1 cellular context compared by ENCODE assay signal in genomic region chr11:73983764-73984543, GRCh38.
TF ChIP-seq lines count a peak whose summit lies in the region.

No MANE protein-coding gene starts in this region.

TF ChIP-seq in SK-N-SH, 30 proteins besides CTCF, POLR2A, EP300 and RAD21 (continued from another document):
- TF ChIP-seq MAX (IDR thresholded peaks at IDR 0.05; ENCODE audit: low read depth), result no peak
- no peak for TF ChIP-seq MEF2A (IDR thresholded peaks at IDR 0.05; ENCODE audit: borderline replicate concordance, low read depth)
- no peak for TF ChIP-seq USF2 (IDR thresholded peaks at IDR 0.05; ENCODE audit: borderline replicate concordance, low read depth, low read length)
- TF ChIP-seq CHD2 (IDR thresholded peaks at IDR 0.05; ENCODE audit: low read length, partially characterized antibody), result no peak
- TF ChIP-seq TAF1 (IDR thresholded peaks at IDR 0.05; ENCODE audit: borderline replicate concordance, low read depth, low read length), result no peak
- no peak for TF ChIP-seq POLR2AphosphoS5 (IDR thresholded peaks at IDR 0.05; ENCODE audit: low read depth, low read length)
- TF ChIP-seq TCF12 (IDR thresholded peaks at IDR 0.05), result no peak
- no peak for TF ChIP-seq SIN3A (IDR thresholded peaks at IDR 0.05; ENCODE audit: borderline replicate concordance, low read depth, low read length)
- no peak for TF ChIP-seq PBX3 (IDR thresholded peaks at IDR 0.05)
- TF ChIP-seq JUND (IDR thresholded peaks at IDR 0.05), result no peak
- no peak for TF ChIP-seq USF1 (IDR thresholded peaks at IDR 0.05; ENCODE audit: borderline replicate concordance, low read depth)
- TF ChIP-seq ZBTB33 (IDR thresholded peaks at IDR 0.05; ENCODE audit: borderline replicate concordance, low read depth), result no peak
- no peak for TF ChIP-seq GABPA (IDR thresholded peaks at IDR 0.05; ENCODE audit: low read depth)
- no peak for TF ChIP-seq IRF3 (IDR thresholded peaks at IDR 0.05; ENCODE audit: low read depth, low read length)
